16 cellular contexts compared by ENCODE assay signal in the genomic region with DNA sequence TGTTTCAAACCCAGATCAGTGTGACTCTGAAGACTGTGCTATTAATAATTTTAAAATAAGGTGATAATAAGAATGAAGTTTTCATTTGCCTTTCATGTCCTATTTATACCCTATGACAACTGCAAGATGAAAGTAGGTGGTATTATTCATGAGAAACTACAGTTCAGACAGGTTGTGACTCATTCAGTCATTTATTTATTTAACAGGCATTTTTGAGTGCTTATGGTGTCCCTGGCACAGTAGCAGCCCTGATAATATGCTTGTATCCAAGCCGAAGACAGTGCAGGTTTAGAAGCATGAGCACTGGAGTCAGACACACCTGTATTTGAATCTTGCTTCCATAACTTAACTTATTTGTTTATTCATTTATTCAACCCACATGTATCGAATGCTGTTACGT.
DNase-seq lines count a peak whose midpoint lies in the region; FAIRE-seq and TF ChIP-seq lines count a peak whose summit lies in the region.
"Had no signal": no experiment of that assay in that cellular context is flagged by ENCODE, and none has a peak within 500 bp of the region (broad histone marks: within the 10 kb centered on the region; RNA-seq: fewer than 3 reads in every experiment).

No MANE protein-coding gene starts in this region.

- H3K27ac ChIP-seq in astrocyte (ENCODE audit: low read depth, low read length), result peak overlapping the region; percentile 8
- H3K27ac ChIP-seq: adrenal gland, thoracic aorta had no signal

- H3K4me1 Mint-ChIP-seq in astrocyte (ENCODE audit: low read depth, unreplicated experiment), result peaks cover 15% of the 10 kb centered on the region

- H3K36me3 ChIP-seq in astrocyte (ENCODE audit: insufficient read depth, low read length), result no peaks in the 10 kb centered on the region
- H3K36me3 ChIP-seq: adrenal gland, thoracic aorta had no signal

- no peak overlapping the region for H3K4me3 ChIP-seq in astrocyte (ENCODE audit: insufficient read depth, low read depth, low read length)
- H3K4me3 ChIP-seq: adrenal gland, thoracic aorta had no signal

- no peak for TF ChIP-seq CTCF in astrocyte (IDR thresholded peaks at IDR 0.05; ENCODE audit: insufficient read depth, low read depth, low read length)

- FAIRE-seq in astrocyte (lab: Jason Lieb, UNC), result peak; percentile 20

- H3K27me3 ChIP-seq in astrocyte (ENCODE audit: insufficient read depth, low read length), result no peaks in the 10 kb centered on the region
- H3K27me3 ChIP-seq: adrenal gland had no signal

- H3K27me3 Mint-ChIP-seq in astrocyte (ENCODE audit: low read depth, unreplicated experiment), result peaks cover 3% of the 10 kb centered on the region

- no peaks in the 10 kb centered on the region for H4K20me1 ChIP-seq in astrocyte (ENCODE audit: insufficient read depth, low read length)

- no peaks in the 10 kb centered on the region for H3K9me3 Mint-ChIP-seq in astrocyte (ENCODE audit: unreplicated experiment)
- H3K9me3 Mint-ChIP-seq: activated T-cell treated with anti-CD3 and anti-CD28 coated beads, Interleukin-2, amount 50 U/mL, for 4 hours had no signal

- H3K4me1 ChIP-seq in astrocyte (ENCODE audit: insufficient read depth, low read length), result peaks cover 23% of the 10 kb centered on the region

- H3K9me3 ChIP-seq in astrocyte (ENCODE audit: insufficient read depth, low read depth, low read length), result no peaks in the 10 kb centered on the region
- H3K9me3 ChIP-seq: adrenal gland, thoracic aorta had no signal

- H3K79me2 ChIP-seq in astrocyte (ENCODE audit: insufficient read depth, low read length), result no peaks in the 10 kb centered on the region

- no peak overlapping the region for H2AFZ ChIP-seq in astrocyte (ENCODE audit: low read depth, low read length)

- peak; percentile 24 for DNase-seq in AG08395 (ENCODE audit: low spot score)
- DNase-seq in HT1080 (ENCODE audit: low read depth), result peak; percentile 75
- peak; percentile 84 for DNase-seq in astrocyte (ENCODE audit: low read depth)
- DNase-seq in iris pigment epithelial cell (ENCODE audit: low read depth), result peak; percentile 77
- no peak for DNase-seq in CD1c-positive myeloid dendritic cell (ENCODE audit: extremely low spot score)
- no peak for DNase-seq in globus pallidus (ENCODE audit: low spot score)
- no peak for DNase-seq in activated gamma-delta T cell (lab: John Stamatoyannopoulos, UW)
- no peak for DNase-seq in SKM-1 (lab: John Stamatoyannopoulos, UW; ENCODE audit: unreplicated experiment)
- DNase-seq: activated CD4-positive, alpha-beta T cell treated with anti-CD3 and anti-CD28 coated beads for 48 hours; activated T-cell treated with anti-CD3 and anti-CD28 coated beads, Interleukin-2, amount 50 U/mL, for 4 hours; adrenal gland; NCI-H1105 treated with DMSO at 0.1 percent for 48 hours; NCI-H446 treated with DMSO at 0.1 percent for 48 hours; posterior cingulate gyrus; T-helper 2 cell had no signal

- H3K27ac Mint-ChIP-seq in astrocyte (ENCODE audit: unreplicated experiment), result no peak overlapping the region

- peak overlapping the region; percentile 22 for H3K4me2 ChIP-seq in astrocyte (ENCODE audit: low read length)

- no peaks in the 10 kb centered on the region for H3K36me3 Mint-ChIP-seq in astrocyte (ENCODE audit: low read depth, unreplicated experiment)

- H3K9ac ChIP-seq in astrocyte (ENCODE audit: low read length), result no peak overlapping the region

- no peak overlapping the region for H3K4me3 Mint-ChIP-seq in astrocyte (ENCODE audit: unreplicated experiment)
- H3K4me3 Mint-ChIP-seq: activated T-cell treated with anti-CD3 and anti-CD28 coated beads, Interleukin-2, amount 50 U/mL, for 4 hours had no signal

Comparison
In these comparisons a context has a peak if more than half of its experiments do, and no peak if none do; other contexts are left out.
1. DNase-seq: peak in AG08395 (single experiment), HT1080 (single experiment), astrocyte (single experiment) and iris pigment epithelial cell (single experiment); none in CD1c-positive myeloid dendritic cell (single experiment), globus pallidus (single experiment), activated gamma-delta T cell (single experiment) and SKM-1 (single experiment).